Comparison of ENCODE assay signal across 8 cellular contexts in genomic region chr17:56912105-56912999, GRCh38. TPM values are rescaled to one million over a fixed set of nuclear protein-coding genes. Genes with fewer than 3 reads are reported as not detected.
DNase-seq lines count a peak whose midpoint lies in the region; ATAC-seq lines count a peak whose summit lies in the region.

No MANE protein-coding gene starts in this region.

- ATAC-seq in GM19397 (IDR thresholded peaks at IDR 0.05; ENCODE audit: unreplicated experiment): no peak

- peak overlapping the region; percentile 77 for H3K4me3 ChIP-seq in thymus (ENCODE audit: low read length)

- peaks cover 61% of the 10 kb centered on the region for H3K4me1 Mint-ChIP-seq in activated CD4-positive, alpha-beta T cell treated with anti-CD3 and anti-CD28 coated beads, Interleukin-2, amount 10 ng/mL, durations not matched to agents 24 days and 14 days
- H3K4me1 Mint-ChIP-seq in activated naive CD8-positive, alpha-beta T cell treated with anti-CD3 and anti-CD28 coated beads for 36 hours: peaks cover 58% of the 10 kb centered on the region

- peak; percentile 66 for DNase-seq in activated CD4-positive, alpha-beta T cell treated with anti-CD3 and anti-CD28 coated beads, Interleukin-2, amount 10 ng/mL, durations not matched to agents 24 days and 14 days
- no peak for DNase-seq in activated CD4-positive, alpha-beta T cell treated with anti-CD3 and anti-CD28 coated beads, Interleukin-2, amount 50 U/mL, for 1 hour
- DNase-seq in activated naive CD8-positive, alpha-beta T cell treated with anti-CD3 and anti-CD28 coated beads for 36 hours: no peak
- DNase-seq in islet precursor cell: peak; percentile 35
- DNase-seq in NCI-H2196 (lab: John Stamatoyannopoulos, UW; ENCODE audit: unreplicated experiment): no peak
- no peak for DNase-seq in NCI-H128 (lab: John Stamatoyannopoulos, UW; ENCODE audit: unreplicated experiment)

- peaks cover 38% of the 10 kb centered on the region for H3K36me3 Mint-ChIP-seq in activated CD4-positive, alpha-beta T cell treated with anti-CD3 and anti-CD28 coated beads, Interleukin-2, amount 10 ng/mL, durations not matched to agents 24 days and 14 days (ENCODE audit: low read depth)
- H3K36me3 Mint-ChIP-seq in activated naive CD8-positive, alpha-beta T cell treated with anti-CD3 and anti-CD28 coated beads for 36 hours: peaks cover 51% of the 10 kb centered on the region

- no peak overlapping the region for H3K27ac ChIP-seq in thymus (ENCODE audit: low read depth)

- H3K27me3 ChIP-seq in thymus (ENCODE audit: control insufficient read depth, insufficient read depth): no peaks in the 10 kb centered on the region

- intact Hi-C loops in activated CD4-positive, alpha-beta T cell treated with anti-CD3 and anti-CD28 coated beads, Interleukin-2, amount 10 ng/mL, durations not matched to agents 24 days and 14 days (cut with micrococcal nuclease): loop anchor here (5.0 kb wide), 1 partner anchor 175 kb away; the partner anchor contains the start of gene AKAP1

- H3K4me3 Mint-ChIP-seq in activated CD4-positive, alpha-beta T cell treated with anti-CD3 and anti-CD28 coated beads, Interleukin-2, amount 10 ng/mL, durations not matched to agents 24 days and 14 days: peak overlapping the region; percentile 97
- H3K4me3 Mint-ChIP-seq in activated naive CD8-positive, alpha-beta T cell treated with anti-CD3 and anti-CD28 coated beads for 36 hours: peak overlapping the region; percentile 81

- WGBS in thymus: 68% methylated on average over 21 of the region's 21 CpGs

- H3K9me3 ChIP-seq in thymus (ENCODE audit: control insufficient read depth): no peaks in the 10 kb centered on the region

- H3K27ac Mint-ChIP-seq in activated CD4-positive, alpha-beta T cell treated with anti-CD3 and anti-CD28 coated beads, Interleukin-2, amount 10 ng/mL, durations not matched to agents 24 days and 14 days: peak overlapping the region; percentile 94
- peak overlapping the region; percentile 95 for H3K27ac Mint-ChIP-seq in activated naive CD8-positive, alpha-beta T cell treated with anti-CD3 and anti-CD28 coated beads for 36 hours

- H3K9me3 Mint-ChIP-seq in activated CD4-positive, alpha-beta T cell treated with anti-CD3 and anti-CD28 coated beads, Interleukin-2, amount 10 ng/mL, durations not matched to agents 24 days and 14 days: no peaks in the 10 kb centered on the region
- no peaks in the 10 kb centered on the region for H3K9me3 Mint-ChIP-seq in activated naive CD8-positive, alpha-beta T cell treated with anti-CD3 and anti-CD28 coated beads for 36 hours

- H3K27me3 Mint-ChIP-seq in activated CD4-positive, alpha-beta T cell treated with anti-CD3 and anti-CD28 coated beads, Interleukin-2, amount 10 ng/mL, durations not matched to agents 24 days and 14 days: no peaks in the 10 kb centered on the region
- no peaks in the 10 kb centered on the region for H3K27me3 Mint-ChIP-seq in activated naive CD8-positive, alpha-beta T cell treated with anti-CD3 and anti-CD28 coated beads for 36 hours

- H3K36me3 ChIP-seq in thymus (ENCODE audit: control insufficient read depth, insufficient read depth): peaks cover 12% of the 10 kb centered on the region

- peaks cover 43% of the 10 kb centered on the region for H3K4me1 ChIP-seq in thymus (ENCODE audit: control insufficient read depth, insufficient read depth, low read length)

RNA-seq across cellular contexts. Expression of gene TRIM25, which starts 1.5 kb away (rescaled TPM):
- 88.8 and 99.8 TPM in 2 replicates for total RNA-seq in activated CD4-positive, alpha-beta T cell treated with anti-CD3 and anti-CD28 coated beads, Interleukin-2, amount 10 ng/mL, durations not matched to agents 24 days and 14 days
- 100 to 1,000 TPM; 109 to 115 TPM for total RNA-seq in activated naive CD8-positive, alpha-beta T cell treated with anti-CD3 and anti-CD28 coated beads for 36 hours
- polyA plus RNA-seq in thymus: 14.9 TPM

RNA-seq across cellular contexts. Expression of gene COIL, which starts 48.5 kb away (rescaled TPM):
- 23.1 and 23.3 TPM in 2 replicates for total RNA-seq in activated CD4-positive, alpha-beta T cell treated with anti-CD3 and anti-CD28 coated beads, Interleukin-2, amount 10 ng/mL, durations not matched to agents 24 days and 14 days
- total RNA-seq in activated naive CD8-positive, alpha-beta T cell treated with anti-CD3 and anti-CD28 coated beads for 36 hours: 10 to 100 TPM; 21.6 to 22.4 TPM
- polyA plus RNA-seq in thymus: 14.3 TPM

Comparison
In these comparisons a context has a peak if more than half of its experiments do, and no peak if none do; other contexts are left out.
1. DNase-seq: peak in activated CD4-positive, alpha-beta T cell treated with anti-CD3 and anti-CD28 coated beads, Interleukin-2, amount 10 ng/mL, durations not matched to agents 24 days and 14 days (single experiment) and islet precursor cell (single experiment); none in activated CD4-positive, alpha-beta T cell treated with anti-CD3 and anti-CD28 coated beads, Interleukin-2, amount 50 U/mL, for 1 hour (single experiment), activated naive CD8-positive, alpha-beta T cell treated with anti-CD3 and anti-CD28 coated beads for 36 hours (single experiment), NCI-H2196 (single experiment) and NCI-H128 (single experiment).